ENCODE assay signal across 2 cellular contexts in the genomic region with DNA sequence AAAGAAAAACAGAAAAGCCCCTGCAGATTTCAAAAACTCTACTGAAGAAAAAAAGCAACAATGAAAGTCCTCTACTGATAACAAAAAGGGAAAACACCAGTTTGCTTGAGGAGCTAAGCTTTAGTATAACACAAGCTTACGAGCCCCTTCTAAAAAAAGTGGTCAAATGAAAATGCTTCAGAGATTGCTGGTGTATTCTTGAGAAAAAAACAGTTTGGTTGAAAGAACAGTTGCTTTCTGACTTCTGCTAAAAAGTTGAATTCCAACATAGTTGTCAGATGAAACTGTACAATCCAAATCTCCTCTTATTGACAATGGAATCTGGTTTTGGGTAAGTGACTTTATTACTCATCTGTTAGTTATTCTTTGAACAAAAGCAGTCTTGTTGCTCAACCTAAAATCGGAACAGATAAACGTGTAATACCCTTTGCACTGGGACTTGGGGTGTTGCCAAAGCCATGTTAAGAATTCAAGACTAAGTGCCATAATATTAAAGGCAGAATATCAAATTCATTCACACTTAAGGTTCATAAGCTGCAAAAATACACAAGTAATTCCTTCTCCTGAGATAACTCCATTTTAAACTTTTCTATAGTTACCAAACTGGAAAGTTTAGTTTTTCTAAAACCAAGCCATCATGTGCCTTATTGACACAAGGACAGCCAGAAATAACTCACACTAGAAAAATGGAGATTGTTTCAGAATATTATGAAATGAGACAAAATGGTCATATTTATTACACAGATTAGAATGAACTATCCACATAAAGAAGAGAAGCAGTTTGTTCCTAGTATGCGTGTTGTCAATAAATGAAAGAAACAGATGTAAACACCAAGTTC.
A peak's percentile ranks its signal among the peaks of the same experiment; 100 is the strongest.
TF ChIP-seq lines count a peak whose summit lies in the region.

No MANE protein-coding gene starts in this region.

TF ChIP-seq in SK-N-SH treated with all-trans-retinoic acid at 6 μM for 48 hours, 23 proteins besides CTCF, POLR2A, EP300 and RAD21 (continued from another document):
- TF ChIP-seq, protein P1, sequence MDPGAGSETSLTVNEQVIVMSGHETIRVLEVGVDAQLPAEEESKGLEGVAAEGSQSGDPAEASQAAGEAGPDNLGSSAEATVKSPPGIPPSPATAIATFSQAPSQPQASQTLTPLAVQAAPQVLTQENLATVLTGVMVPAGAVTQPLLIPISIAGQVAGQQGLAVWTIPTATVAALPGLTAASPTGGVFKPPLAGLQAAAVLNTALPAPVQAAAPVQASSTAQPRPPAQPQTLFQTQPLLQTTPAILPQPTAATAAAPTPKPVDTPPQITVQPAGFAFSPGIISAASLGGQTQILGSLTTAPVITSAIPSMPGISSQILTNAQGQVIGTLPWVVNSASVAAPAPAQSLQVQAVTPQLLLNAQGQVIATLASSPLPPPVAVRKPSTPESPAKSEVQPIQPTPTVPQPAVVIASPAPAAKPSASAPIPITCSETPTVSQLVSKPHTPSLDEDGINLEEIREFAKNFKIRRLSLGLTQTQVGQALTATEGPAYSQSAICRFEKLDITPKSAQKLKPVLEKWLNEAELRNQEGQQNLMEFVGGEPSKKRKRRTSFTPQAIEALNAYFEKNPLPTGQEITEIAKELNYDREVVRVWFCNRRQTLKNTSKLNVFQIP (CRISPR knock-in tag; IDR thresholded peaks at IDR 0.05; ENCODE audit: borderline replicate concordance, low read depth): no peak
- TF ChIP-seq CSRNP3 (CRISPR knock-in tag; IDR thresholded peaks at IDR 0.05): no peak
- TF ChIP-seq TOX (CRISPR knock-in tag; IDR thresholded peaks at IDR 0.05; ENCODE audit: borderline replicate concordance): no peak
- no peak for TF ChIP-seq BACH2 (CRISPR knock-in tag; IDR thresholded peaks at IDR 0.05; ENCODE audit: borderline replicate concordance)
- 0 out of 2 replicates have a peak, but pooled peaks have one; percentile 38 for TF ChIP-seq ZFP3 (CRISPR knock-in tag; IDR thresholded peaks at IDR 0.05)
- TF ChIP-seq ISL1 (CRISPR knock-in tag; IDR thresholded peaks at IDR 0.05): peak; percentile 88
- TF ChIP-seq, protein P2, sequence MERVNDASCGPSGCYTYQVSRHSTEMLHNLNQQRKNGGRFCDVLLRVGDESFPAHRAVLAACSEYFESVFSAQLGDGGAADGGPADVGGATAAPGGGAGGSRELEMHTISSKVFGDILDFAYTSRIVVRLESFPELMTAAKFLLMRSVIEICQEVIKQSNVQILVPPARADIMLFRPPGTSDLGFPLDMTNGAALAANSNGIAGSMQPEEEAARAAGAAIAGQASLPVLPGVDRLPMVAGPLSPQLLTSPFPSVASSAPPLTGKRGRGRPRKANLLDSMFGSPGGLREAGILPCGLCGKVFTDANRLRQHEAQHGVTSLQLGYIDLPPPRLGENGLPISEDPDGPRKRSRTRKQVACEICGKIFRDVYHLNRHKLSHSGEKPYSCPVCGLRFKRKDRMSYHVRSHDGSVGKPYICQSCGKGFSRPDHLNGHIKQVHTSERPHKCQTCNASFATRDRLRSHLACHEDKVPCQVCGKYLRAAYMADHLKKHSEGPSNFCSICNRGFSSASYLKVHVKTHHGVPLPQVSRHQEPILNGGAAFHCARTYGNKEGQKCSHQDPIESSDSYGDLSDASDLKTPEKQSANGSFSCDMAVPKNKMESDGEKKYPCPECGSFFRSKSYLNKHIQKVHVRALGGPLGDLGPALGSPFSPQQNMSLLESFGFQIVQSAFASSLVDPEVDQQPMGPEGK (CRISPR knock-in tag; IDR thresholded peaks at IDR 0.05; ENCODE audit: borderline replicate concordance): peak; percentile 64; the same call in 1 of the 2 replicates
- no peak for TF ChIP-seq SNAI2 (CRISPR knock-in tag; IDR thresholded peaks at IDR 0.05)
- TF ChIP-seq TCF4 (CRISPR knock-in tag; IDR thresholded peaks at IDR 0.05; ENCODE audit: borderline replicate concordance): no peak
- no peak for TF ChIP-seq CSDC2 (CRISPR knock-in tag; IDR thresholded peaks at IDR 0.05)
TF ChIP-seq in SK-N-SH treated with all-trans-retinoic acid at 6 μM for 48 hours: peak in this region for 3.

TF ChIP-seq in HepG2, 621 proteins besides CTCF, POLR2A, EP300 and RAD21 (continued from another document and continues in another):
- TF ChIP-seq, protein P2 (CRISPR knock-in tag; IDR thresholded peaks at IDR 0.05): 0 out of 2 replicates have a peak, but pooled peaks have one; percentile 19
- TF ChIP-seq, protein P3, sequence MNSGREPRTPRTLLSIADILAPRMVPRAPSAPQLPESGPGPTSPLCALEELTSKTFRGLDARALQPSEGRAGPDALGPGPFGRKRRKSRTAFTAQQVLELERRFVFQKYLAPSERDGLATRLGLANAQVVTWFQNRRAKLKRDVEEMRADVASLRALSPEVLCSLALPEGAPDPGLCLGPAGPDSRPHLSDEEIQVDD (CRISPR knock-in tag; IDR thresholded peaks at IDR 0.05; ENCODE audit: borderline replicate concordance): no peak
- no peak for TF ChIP-seq ZNF34 (CRISPR knock-in tag; IDR thresholded peaks at IDR 0.05; ENCODE audit: borderline replicate concordance)
- TF ChIP-seq LCORL (IDR thresholded peaks at IDR 0.05): peak; percentile 99
- TF ChIP-seq LCORL (CRISPR knock-in tag; IDR thresholded peaks at IDR 0.05): peak; percentile 90
- TF ChIP-seq, protein P4, sequence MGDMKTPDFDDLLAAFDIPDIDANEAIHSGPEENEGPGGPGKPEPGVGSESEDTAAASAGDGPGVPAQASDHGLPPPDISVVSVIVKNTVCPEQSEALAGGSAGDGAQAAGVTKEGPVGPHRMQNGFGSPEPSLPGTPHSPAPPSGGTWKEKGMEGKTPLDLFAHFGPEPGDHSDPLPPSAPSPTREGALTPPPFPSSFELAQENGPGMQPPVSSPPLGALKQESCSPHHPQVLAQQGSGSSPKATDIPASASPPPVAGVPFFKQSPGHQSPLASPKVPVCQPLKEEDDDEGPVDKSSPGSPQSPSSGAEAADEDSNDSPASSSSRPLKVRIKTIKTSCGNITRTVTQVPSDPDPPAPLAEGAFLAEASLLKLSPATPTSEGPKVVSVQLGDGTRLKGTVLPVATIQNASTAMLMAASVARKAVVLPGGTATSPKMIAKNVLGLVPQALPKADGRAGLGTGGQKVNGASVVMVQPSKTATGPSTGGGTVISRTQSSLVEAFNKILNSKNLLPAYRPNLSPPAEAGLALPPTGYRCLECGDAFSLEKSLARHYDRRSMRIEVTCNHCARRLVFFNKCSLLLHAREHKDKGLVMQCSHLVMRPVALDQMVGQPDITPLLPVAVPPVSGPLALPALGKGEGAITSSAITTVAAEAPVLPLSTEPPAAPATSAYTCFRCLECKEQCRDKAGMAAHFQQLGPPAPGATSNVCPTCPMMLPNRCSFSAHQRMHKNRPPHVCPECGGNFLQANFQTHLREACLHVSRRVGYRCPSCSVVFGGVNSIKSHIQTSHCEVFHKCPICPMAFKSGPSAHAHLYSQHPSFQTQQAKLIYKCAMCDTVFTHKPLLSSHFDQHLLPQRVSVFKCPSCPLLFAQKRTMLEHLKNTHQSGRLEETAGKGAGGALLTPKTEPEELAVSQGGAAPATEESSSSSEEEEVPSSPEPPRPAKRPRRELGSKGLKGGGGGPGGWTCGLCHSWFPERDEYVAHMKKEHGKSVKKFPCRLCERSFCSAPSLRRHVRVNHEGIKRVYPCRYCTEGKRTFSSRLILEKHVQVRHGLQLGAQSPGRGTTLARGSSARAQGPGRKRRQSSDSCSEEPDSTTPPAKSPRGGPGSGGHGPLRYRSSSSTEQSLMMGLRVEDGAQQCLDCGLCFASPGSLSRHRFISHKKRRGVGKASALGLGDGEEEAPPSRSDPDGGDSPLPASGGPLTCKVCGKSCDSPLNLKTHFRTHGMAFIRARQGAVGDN (CRISPR knock-in tag; IDR thresholded peaks at IDR 0.05): no peak
- no peak for TF ChIP-seq ZNF10 (CRISPR knock-in tag; IDR thresholded peaks at IDR 0.05; ENCODE audit: borderline replicate concordance, low read depth)
- TF ChIP-seq ATF6 (CRISPR knock-in tag; conservative IDR thresholded peaks at IDR 0.05): no peak
- 0 out of 2 replicates have a peak, but pooled peaks have one; percentile 29 for TF ChIP-seq PHF21A (CRISPR knock-in tag; IDR thresholded peaks at IDR 0.05)
- TF ChIP-seq ZNF703 (CRISPR knock-in tag; IDR thresholded peaks at IDR 0.05; ENCODE audit: borderline replicate concordance): no peak
- no peak for TF ChIP-seq CAMTA2 (CRISPR knock-in tag; IDR thresholded peaks at IDR 0.05; ENCODE audit: borderline replicate concordance)
- no peak for TF ChIP-seq NR2F2 (IDR thresholded peaks at IDR 0.05; ENCODE audit: borderline replicate concordance, low read depth)
- no peak for TF ChIP-seq POLR2G (IDR thresholded peaks at IDR 0.05; ENCODE audit: low read depth, low read length)
- peak; percentile 31; the same call in 1 of the 2 replicates for TF ChIP-seq ELF3 (CRISPR knock-in tag; IDR thresholded peaks at IDR 0.05)
- TF ChIP-seq JUN (CRISPR knock-in tag; IDR thresholded peaks at IDR 0.05): peak; percentile 94
- peak; percentile 79 for TF ChIP-seq GFI1 (CRISPR knock-in tag; IDR thresholded peaks at IDR 0.05; ENCODE audit: borderline replicate concordance)
- TF ChIP-seq IRF1 (CRISPR knock-in tag; IDR thresholded peaks at IDR 0.05; ENCODE audit: low read depth): no peak
- no peak for TF ChIP-seq ZNF720 (CRISPR knock-in tag; IDR thresholded peaks at IDR 0.05)
- no peak for TF ChIP-seq ZNF367 (CRISPR knock-in tag; IDR thresholded peaks at IDR 0.05; ENCODE audit: borderline replicate concordance)
- TF ChIP-seq POGZ (CRISPR knock-in tag; IDR thresholded peaks at IDR 0.05): peak; percentile 60
- peak; percentile 82 for TF ChIP-seq ISL2 (CRISPR knock-in tag; IDR thresholded peaks at IDR 0.05)
- peak; percentile 47; the same call in 1 of the 2 replicates for TF ChIP-seq ATF2 (CRISPR knock-in tag; IDR thresholded peaks at IDR 0.05)
- no peak for TF ChIP-seq SOX6 (IDR thresholded peaks at IDR 0.05)
- peak; percentile 95 for TF ChIP-seq SOX6 (CRISPR knock-in tag; IDR thresholded peaks at IDR 0.05)
- TF ChIP-seq ZSCAN9 (CRISPR knock-in tag; IDR thresholded peaks at IDR 0.05; ENCODE audit: borderline replicate concordance): peak; percentile 40; the same call in 1 of the 2 replicates
- TF ChIP-seq, protein P5, sequence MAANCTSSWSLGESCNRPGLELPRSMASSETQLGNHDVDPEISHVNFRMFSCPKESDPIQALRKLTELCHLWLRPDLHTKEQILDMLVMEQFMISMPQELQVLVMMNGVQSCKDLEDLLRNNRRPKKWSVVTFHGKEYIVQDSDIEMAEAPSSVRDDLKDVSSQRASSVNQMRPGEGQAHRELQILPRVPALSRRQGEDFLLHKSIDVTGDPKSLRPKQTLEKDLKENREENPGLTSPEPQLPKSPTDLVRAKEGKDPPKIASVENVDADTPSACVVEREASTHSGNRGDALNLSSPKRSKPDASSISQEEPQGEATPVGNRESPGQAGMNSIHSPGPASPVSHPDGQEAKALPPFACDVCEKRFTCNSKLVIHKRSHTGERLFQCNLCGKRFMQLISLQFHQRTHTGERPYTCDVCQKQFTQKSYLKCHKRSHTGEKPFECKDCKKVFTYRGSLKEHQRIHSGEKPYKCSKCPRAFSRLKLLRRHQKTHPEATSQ (CRISPR knock-in tag; IDR thresholded peaks at IDR 0.05; ENCODE audit: borderline replicate concordance): peak; percentile 65; the same call in 1 of the 2 replicates
- peak; percentile 65; the same call in 1 of the 2 replicates for TF ChIP-seq HDAC2 (CRISPR knock-in tag; IDR thresholded peaks at IDR 0.05)
- 0 out of 2 replicates have a peak, but pooled peaks have one; percentile 17 for TF ChIP-seq MIER2 (CRISPR knock-in tag; IDR thresholded peaks at IDR 0.05)
- peak; percentile 97 for TF ChIP-seq SOX5 (CRISPR knock-in tag; IDR thresholded peaks at IDR 0.05; ENCODE audit: borderline replicate concordance)
- TF ChIP-seq ZNF24 (IDR thresholded peaks at IDR 0.05): 0 out of 2 replicates have a peak, but pooled peaks have one; percentile 9
- no peak for TF ChIP-seq SETDB1 (CRISPR knock-in tag; IDR thresholded peaks at IDR 0.05; ENCODE audit: borderline replicate concordance)
- no peak for TF ChIP-seq ZNF749 (CRISPR knock-in tag; IDR thresholded peaks at IDR 0.05; ENCODE audit: borderline replicate concordance)
- TF ChIP-seq TBX3 (IDR thresholded peaks at IDR 0.05; ENCODE audit: borderline replicate concordance): peak; percentile 18; the same call in 1 of the 2 replicates
- no peak for TF ChIP-seq SRSF4 (IDR thresholded peaks at IDR 0.05; ENCODE audit: low read depth, low read length, poor library complexity, severe bottlenecking)
- TF ChIP-seq MXI1 (IDR thresholded peaks at IDR 0.05; ENCODE audit: borderline replicate concordance, low read depth, low read length): no peak
